In the genomic region with DNA sequence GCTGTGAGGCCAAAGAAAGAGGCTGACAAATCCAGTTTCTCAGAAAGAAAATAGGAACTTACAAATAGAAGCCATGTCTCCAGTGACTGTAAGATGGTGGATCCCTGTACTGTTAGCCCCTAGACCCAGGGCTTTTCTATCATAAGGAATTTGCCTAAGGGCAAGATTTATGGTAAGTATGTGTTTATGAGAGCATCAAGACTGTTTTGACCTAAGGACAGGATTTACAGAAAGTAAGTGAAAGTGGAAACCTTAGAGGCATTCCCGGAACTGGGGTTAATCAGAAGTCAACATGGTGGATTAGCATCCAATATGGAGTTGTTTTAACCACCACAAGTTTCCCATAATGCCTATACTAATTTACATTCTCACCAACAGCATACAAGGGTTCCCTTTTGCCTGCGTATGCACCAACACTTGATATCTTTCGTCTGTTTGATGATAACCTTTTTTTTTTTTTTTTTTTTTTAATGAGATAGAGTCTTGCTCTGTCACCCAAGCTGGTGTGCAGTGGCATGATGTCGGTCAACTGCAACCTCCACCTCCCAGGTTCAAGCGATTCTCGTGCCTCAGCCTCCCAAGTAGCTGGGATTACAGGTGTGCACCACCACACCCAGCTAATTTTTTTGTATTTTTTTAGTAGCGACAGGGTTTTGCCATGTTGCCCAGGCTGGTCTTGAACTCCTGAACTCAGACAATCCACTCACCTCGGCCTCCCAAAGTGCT, we compare ENCODE assay signal across 24 cellular contexts. TPM values are rescaled to one million over a fixed set of nuclear protein-coding genes. Genes with fewer than 3 reads are reported as not detected.
DNase-seq lines count a peak whose midpoint lies in the region; ATAC-seq and TF ChIP-seq lines count a peak whose summit lies in the region.
"Had no signal": no experiment of that assay in that cellular context is flagged by ENCODE, and none has a peak within 500 bp of the region (broad histone marks: within the 10 kb centered on the region; RNA-seq: fewer than 3 reads in every experiment).

No MANE protein-coding gene starts in this region.

- no peak for DNase-seq in activated CD4-positive, alpha-beta T cell treated with anti-CD3 and anti-CD28 coated beads for 36 hours
- no peak for DNase-seq in activated CD4-positive, alpha-beta T cell treated with anti-CD3 and anti-CD28 coated beads for 48 hours
- no peak for DNase-seq in mammary epithelial cell
- no peak for DNase-seq in breast epithelium (ENCODE audit: low spot score in 2 of 2)
- peak; percentile 20 for DNase-seq in fibroblast of villous mesenchyme (ENCODE audit: low read depth)
- DNase-seq in transverse colon = no peak
- no peak for DNase-seq in MV-4-11 (lab: John Stamatoyannopoulos, UW)
- DNase-seq: ACHN; CD8-positive, alpha-beta T cell; GOT3; HCEC 1CT; NCI-H1105 treated with DMSO at 0.1 percent for 48 hours; NCI-H2081; NCI-H2171; NCI-H345; NCI-H524; NCI-H774; NK-92 treated with Interleukin-12 subunit alpha and Interleukin-12 subunit beta, amount 100 ng/mL, for 24 hours had no signal

- no peak overlapping the region for H3K4me2 ChIP-seq in mammary epithelial cell (ENCODE audit: insufficient read depth, low read depth, low read length)
- H3K4me2 ChIP-seq: KMS-11 had no signal

- H3K79me2 ChIP-seq in mammary epithelial cell (ENCODE audit: insufficient read depth, low read length) = peaks cover 12% of the 10 kb centered on the region

- H3K27ac ChIP-seq in mammary epithelial cell (ENCODE audit: insufficient read depth, low read depth, low read length) = no peak overlapping the region
- no peak overlapping the region for H3K27ac ChIP-seq in breast epithelium
- H3K27ac ChIP-seq in transverse colon = no peak overlapping the region
- H3K27ac ChIP-seq: 22Rv1; BLaER1 treated with 17β-estradiol and CSF1 and Interleukin-3, amounts not matched to agents 10 nM and 100 nM; KMS-11; SJSA1 had no signal

- H3K27me3 ChIP-seq in mammary epithelial cell (ENCODE audit: insufficient read depth, low read length) (no peaks in the 10 kb centered on the region), breast epithelium (no peaks in the 10 kb centered on the region), transverse colon (no peaks in the 10 kb centered on the region)
- H3K27me3 ChIP-seq: BLaER1 treated with 17β-estradiol and CSF1 and Interleukin-3, amounts not matched to agents 10 nM and 100 nM; SJSA1 had no signal

- H3K27me3 Mint-ChIP-seq in activated CD4-positive, alpha-beta T cell treated with anti-CD3 and anti-CD28 coated beads for 36 hours = no peaks in the 10 kb centered on the region

- BruUV-seq in mammary epithelial cell (replicated peaks; lab: Mats Ljungman, UMichigan) = TSS peak; percentile 13

- POLR2A ChIA-PET in activated CD4-positive, alpha-beta T cell treated with anti-CD3 and anti-CD28 coated beads for 36 hours (lab: Charles Lee) = no interaction called here

- no peak for ATAC-seq in activated CD4-positive, alpha-beta T cell treated with anti-CD3 and anti-CD28 coated beads for 36 hours
- no peak for ATAC-seq in GM19467 (IDR thresholded peaks at IDR 0.05; ENCODE audit: unreplicated experiment)
- ATAC-seq: Panc1 had no signal

- no peak for TF ChIP-seq EP300 in transverse colon (IDR thresholded peaks at IDR 0.05; ENCODE audit: low read depth)

- H3K4me3 ChIP-seq in mammary epithelial cell (replicated peaks in 1 of 3; ENCODE audit: insufficient read depth in 1 of 3, low read depth in 2 of 3, low read length in 3 of 3) (no peak overlapping the region), breast epithelium (no peak overlapping the region), fibroblast of villous mesenchyme (ENCODE audit: low read depth, low read length) (no peak overlapping the region), transverse colon (no peak overlapping the region)
- H3K4me3 ChIP-seq: BLaER1 treated with 17β-estradiol and CSF1 and Interleukin-3, amounts not matched to agents 10 nM and 100 nM; SJSA1 had no signal

- no peak overlapping the region for H3K4me3 Mint-ChIP-seq in activated CD4-positive, alpha-beta T cell treated with anti-CD3 and anti-CD28 coated beads for 36 hours
- H3K4me3 Mint-ChIP-seq: CD8-positive, alpha-beta T cell had no signal

- H3K9ac ChIP-seq in mammary epithelial cell (ENCODE audit: insufficient read depth, low read length) = no peak overlapping the region
- H3K9ac ChIP-seq: BLaER1 treated with 17β-estradiol and CSF1 and Interleukin-3, amounts not matched to agents 10 nM and 100 nM; KMS-11 had no signal

- H3K27ac Mint-ChIP-seq in activated CD4-positive, alpha-beta T cell treated with anti-CD3 and anti-CD28 coated beads for 36 hours = peak overlapping the region; percentile 44

- intact Hi-C loops in activated CD4-positive, alpha-beta T cell treated with anti-CD3 and anti-CD28 coated beads for 36 hours (cut with DNase I, micrococcal nuclease) = no loop called here
- intact Hi-C loops in mammary epithelial cell (cut with micrococcal nuclease) (no loop called here), breast epithelium (cut with DNase I; ENCODE audit: low total_unique reads) (no loop called here), transverse colon (cut with DNase I; ENCODE audit: low total_unique reads) (no loop called here)

- no peak for TF ChIP-seq POLR2A in breast epithelium (IDR thresholded peaks at IDR 0.05)
- TF ChIP-seq POLR2A in transverse colon (IDR thresholded peaks at IDR 0.05) = no peak

- H3K9me3 Mint-ChIP-seq in activated CD4-positive, alpha-beta T cell treated with anti-CD3 and anti-CD28 coated beads for 36 hours (ENCODE audit: low read depth) = peaks cover 2% of the 10 kb centered on the region
- H3K9me3 Mint-ChIP-seq: CD8-positive, alpha-beta T cell had no signal

- 100% methylated on average over 6 of the region's 8 CpGs for WGBS in mammary epithelial cell (ENCODE audit: low coverage, missing lambda C conversion rate)
- WGBS in transverse colon (ENCODE audit: low coverage in 1 of 2), 2 donors = 83 to 94% methylated on average over 3 to 8 of the region's 8 CpGs

- H3K36me3 ChIP-seq in mammary epithelial cell (ENCODE audit: insufficient read depth, low read length) = peaks cover 8% of the 10 kb centered on the region
- H3K36me3 ChIP-seq in breast epithelium = no peaks in the 10 kb centered on the region
- H3K36me3 ChIP-seq in transverse colon = peaks cover 0 to 25% (median 0%) of the 10 kb centered on the region in 4 donors

- in situ Hi-C loops in mammary epithelial cell (cut with MboI; ENCODE audit: low sequenced_read_pairs in 2 of 2) (loop anchor here (5.0 to 25.0 kb wide), 3 partner anchors 100 to 225 kb away; no protein-coding TSS in a partner anchor), transverse colon (cut with MboI; ENCODE audit: low pct_ligation_motif_present in 1 of 4, low pct_unique_long_range_greater_than_20kb in 1 of 4, low sequenced_read_pairs in 3 of 4) (loop anchor here in 1 of 4 donors (25.0 kb wide), 1 partner anchor 100 kb away; no protein-coding TSS in a partner anchor)

- dilution Hi-C loops in mammary epithelial cell (cut with HindIII; ENCODE audit: low sequenced_read_pairs) = no loop called here

- H4K20me1 ChIP-seq in mammary epithelial cell (ENCODE audit: insufficient read depth, low read length) = no peaks in the 10 kb centered on the region

- CTCF ChIA-PET in activated CD4-positive, alpha-beta T cell treated with anti-CD3 and anti-CD28 coated beads for 36 hours (lab: Charles Lee) = interaction anchor here (0.7 to 1.9 kb wide), 4 partner anchors 81 to 226 kb away, joined by 3 to 5 read pairs (median 4); no protein-coding TSS in a partner anchor
- CTCF ChIA-PET in mammary epithelial cell (lab: Charles Lee; ENCODE audit: low non-redundant PET) = no interaction called here

- no peak overlapping the region for H2AFZ ChIP-seq in mammary epithelial cell (ENCODE audit: low read depth, low read length)

- H3K4me1 Mint-ChIP-seq in activated CD4-positive, alpha-beta T cell treated with anti-CD3 and anti-CD28 coated beads for 36 hours = peaks cover 40% of the 10 kb centered on the region

- H3K4me1 ChIP-seq in mammary epithelial cell (ENCODE audit: insufficient read depth, low read length) = no peaks in the 10 kb centered on the region
- no peaks in the 10 kb centered on the region for H3K4me1 ChIP-seq in breast epithelium
- peaks cover 0 to 9% (median 0%) of the 10 kb centered on the region in 4 donors for H3K4me1 ChIP-seq in transverse colon
- H3K4me1 ChIP-seq: SJSA1 had no signal

- H3K36me3 Mint-ChIP-seq in activated CD4-positive, alpha-beta T cell treated with anti-CD3 and anti-CD28 coated beads for 36 hours (ENCODE audit: low read depth) = peaks cover 41% of the 10 kb centered on the region

- TF ChIP-seq CTCF in mammary epithelial cell (conservative IDR thresholded peaks at IDR 0.05 in 1 of 2, IDR thresholded peaks at IDR 0.05 in 1 of 2; ENCODE audit: extremely low read depth in 1 of 2, insufficient read depth in 1 of 2, low read depth in 1 of 2, low read length in 2 of 2) (no peak), breast epithelium (IDR thresholded peaks at IDR 0.05) (no peak), fibroblast of villous mesenchyme (IDR thresholded peaks at IDR 0.05; ENCODE audit: insufficient read depth, low read depth, low read length) (no peak), transverse colon (IDR thresholded peaks at IDR 0.05) (no peak)

- no peaks in the 10 kb centered on the region for H3K9me3 ChIP-seq in mammary epithelial cell (replicated peaks; ENCODE audit: insufficient read depth, low read length)
- no peaks in the 10 kb centered on the region for H3K9me3 ChIP-seq in breast epithelium
- no peaks in the 10 kb centered on the region for H3K9me3 ChIP-seq in transverse colon
- H3K9me3 ChIP-seq: SJSA1 had no signal

RNA-seq across cellular contexts. Expression of a gene that starts 40.2 kb away (rescaled TPM):
- 10 to 100 TPM; 33.0 to 48.8 TPM for total RNA-seq in activated CD4-positive, alpha-beta T cell treated with anti-CD3 and anti-CD28 coated beads for 36 hours
- total RNA-seq in mammary epithelial cell (10 to 100 TPM; 59.4 to 78.2 TPM), breast epithelium (10 to 100 TPM; 45.6 to 95.7 (median 48.5) TPM), fibroblast of villous mesenchyme (63.5 and 108 TPM in 2 replicates), transverse colon (10 to 100 TPM; 66.5 to 95.9 (median 73.2) TPM)
- polyA plus RNA-seq in mammary epithelial cell = 23.6 TPM
- 20.2 TPM for polyA minus RNA-seq in mammary epithelial cell
